In the genomic region with DNA sequence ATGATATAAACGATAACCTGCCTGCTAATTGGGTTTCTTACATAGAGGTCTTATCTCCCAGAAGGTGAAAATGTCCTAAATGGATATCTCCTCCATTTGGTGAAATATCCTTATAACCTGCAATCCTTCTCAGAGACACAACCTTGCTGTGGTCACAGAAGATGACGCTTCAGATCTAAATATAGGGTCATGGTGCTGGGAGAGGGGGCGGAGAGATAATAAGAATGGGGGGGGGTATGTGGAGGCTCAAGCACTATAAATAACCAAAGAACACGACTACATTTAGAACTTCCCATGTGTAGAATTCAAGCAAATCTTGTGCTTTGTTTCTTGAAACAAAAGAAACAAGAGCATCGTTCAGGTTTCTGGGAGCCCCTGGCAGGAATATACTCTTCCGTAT, we compare ENCODE assay signal across 27 cellular contexts.
"Had no signal": no experiment of that assay in that cellular context is flagged by ENCODE, and none has a peak within 500 bp of the region (broad histone marks: within the 10 kb centered on the region; RNA-seq: fewer than 3 reads in every experiment).

No MANE protein-coding gene starts in this region.

- H3K4me3 ChIP-seq: ascending aorta, body of pancreas, MG63, SK-N-MC had no signal

- H3K4me1 ChIP-seq: ascending aorta, body of pancreas had no signal

- H3K9me3 ChIP-seq: ascending aorta, body of pancreas, MG63 had no signal

- ATAC-seq: activated naive CD4-positive, alpha-beta T cell treated with anti-CD3 and anti-CD28 coated beads, Interleukin-2, amount 50 U/mL, for 72 hours; activated naive CD8-positive, alpha-beta T cell treated with anti-CD3 and anti-CD28 coated beads, Interleukin-2, amount 50 U/mL, for 24 hours; activated T-cell treated with anti-CD3 and anti-CD28 coated beads, Interleukin-2, amount 50 U/mL, for 4 hours; body of pancreas; PC-3; T-cell had no signal

- H3K27ac Mint-ChIP-seq: activated CD4-positive, alpha-beta memory T cell treated with anti-CD3 and anti-CD28 coated beads for 36 hours; activated CD4-positive, alpha-beta T cell treated with anti-CD3 and anti-CD28 coated beads, Interleukin-2, amount 10 ng/mL, durations not matched to agents 7 days and 5 days; activated naive CD4-positive, alpha-beta T cell treated with anti-CD3 and anti-CD28 coated beads, Interleukin-2, amount 50 U/mL, for 72 hours; activated naive CD8-positive, alpha-beta T cell treated with anti-CD3 and anti-CD28 coated beads, Interleukin-2, amount 50 U/mL, for 24 hours; T-cell had no signal

- H3K27me3 Mint-ChIP-seq: activated CD4-positive, alpha-beta memory T cell treated with anti-CD3 and anti-CD28 coated beads for 36 hours; activated CD4-positive, alpha-beta T cell treated with anti-CD3 and anti-CD28 coated beads, Interleukin-2, amount 10 ng/mL, durations not matched to agents 7 days and 5 days; activated naive CD8-positive, alpha-beta T cell treated with anti-CD3 and anti-CD28 coated beads, Interleukin-2, amount 50 U/mL, for 24 hours; T-cell had no signal

- H3K4me1 Mint-ChIP-seq: activated CD4-positive, alpha-beta T cell treated with anti-CD3 and anti-CD28 coated beads, Interleukin-2, amount 10 ng/mL, durations not matched to agents 7 days and 5 days; activated naive CD8-positive, alpha-beta T cell treated with anti-CD3 and anti-CD28 coated beads, Interleukin-2, amount 50 U/mL, for 24 hours; T-cell had no signal

- H3K27ac ChIP-seq: ascending aorta, body of pancreas, SK-N-MC, VCaP had no signal

- DNase-seq: activated CD4-positive, alpha-beta memory T cell treated with anti-CD3 and anti-CD28 coated beads for 36 hours; activated CD4-positive, alpha-beta T cell treated with anti-CD3 and anti-CD28 coated beads, Interleukin-2, amount 10 ng/mL, durations not matched to agents 7 days and 5 days; activated CD4-positive, CD25-positive, alpha-beta regulatory T cell; activated CD8-positive, alpha-beta memory T cell treated with anti-CD3 and anti-CD28 coated beads for 24 hours; activated effector memory CD4-positive, alpha-beta T cell treated with anti-CD3 and anti-CD28 coated beads, Interleukin-2, amount 50 U/mL, for 16 hours; activated naive CD4-positive, alpha-beta T cell treated with Interleukin-2 at 50 U/mL for 16 hours; activated naive CD8-positive, alpha-beta T cell treated with anti-CD3 and anti-CD28 coated beads, Interleukin-2, amount 50 U/mL, for 24 hours; activated T-cell treated with anti-CD3 and anti-CD28 coated beads, Interleukin-2, amount 50 U/mL, for 4 hours; amniotic stem cell; body of pancreas; MG63; NCI-H1105; NCI-H1436; NCI-H1694 treated with DMSO at 0.1 percent for 48 hours; NCI-H2029 treated with DMSO at 0.1 percent for 48 hours; NCI-H345; NCI-H510A treated with DMSO at 0.1 percent for 48 hours; NCI-H69; PC-3; T-cell; T-helper 2 cell; T1000 had no signal

- H3K27me3 ChIP-seq: ascending aorta, body of pancreas, MG63 had no signal

- H3K4me3 Mint-ChIP-seq: activated CD4-positive, alpha-beta memory T cell treated with anti-CD3 and anti-CD28 coated beads for 36 hours; activated CD4-positive, alpha-beta T cell treated with anti-CD3 and anti-CD28 coated beads, Interleukin-2, amount 10 ng/mL, durations not matched to agents 7 days and 5 days; activated naive CD8-positive, alpha-beta T cell treated with anti-CD3 and anti-CD28 coated beads, Interleukin-2, amount 50 U/mL, for 24 hours; activated T-cell treated with anti-CD3 and anti-CD28 coated beads, Interleukin-2, amount 50 U/mL, for 4 hours; T-cell had no signal

- H3K9me3 Mint-ChIP-seq: activated CD4-positive, alpha-beta T cell treated with anti-CD3 and anti-CD28 coated beads, Interleukin-2, amount 10 ng/mL, durations not matched to agents 7 days and 5 days; activated naive CD8-positive, alpha-beta T cell treated with anti-CD3 and anti-CD28 coated beads, Interleukin-2, amount 50 U/mL, for 24 hours had no signal

- H3K4me2 ChIP-seq: KMS-11 had no signal

- H3K9ac ChIP-seq: KMS-11 had no signal

- H3K36me3 ChIP-seq: ascending aorta, MG63 had no signal

- H3K36me3 Mint-ChIP-seq: activated CD4-positive, alpha-beta memory T cell treated with anti-CD3 and anti-CD28 coated beads for 36 hours; activated naive CD4-positive, alpha-beta T cell treated with anti-CD3 and anti-CD28 coated beads, Interleukin-2, amount 50 U/mL, for 72 hours; T-cell had no signal
